In the genomic region with DNA sequence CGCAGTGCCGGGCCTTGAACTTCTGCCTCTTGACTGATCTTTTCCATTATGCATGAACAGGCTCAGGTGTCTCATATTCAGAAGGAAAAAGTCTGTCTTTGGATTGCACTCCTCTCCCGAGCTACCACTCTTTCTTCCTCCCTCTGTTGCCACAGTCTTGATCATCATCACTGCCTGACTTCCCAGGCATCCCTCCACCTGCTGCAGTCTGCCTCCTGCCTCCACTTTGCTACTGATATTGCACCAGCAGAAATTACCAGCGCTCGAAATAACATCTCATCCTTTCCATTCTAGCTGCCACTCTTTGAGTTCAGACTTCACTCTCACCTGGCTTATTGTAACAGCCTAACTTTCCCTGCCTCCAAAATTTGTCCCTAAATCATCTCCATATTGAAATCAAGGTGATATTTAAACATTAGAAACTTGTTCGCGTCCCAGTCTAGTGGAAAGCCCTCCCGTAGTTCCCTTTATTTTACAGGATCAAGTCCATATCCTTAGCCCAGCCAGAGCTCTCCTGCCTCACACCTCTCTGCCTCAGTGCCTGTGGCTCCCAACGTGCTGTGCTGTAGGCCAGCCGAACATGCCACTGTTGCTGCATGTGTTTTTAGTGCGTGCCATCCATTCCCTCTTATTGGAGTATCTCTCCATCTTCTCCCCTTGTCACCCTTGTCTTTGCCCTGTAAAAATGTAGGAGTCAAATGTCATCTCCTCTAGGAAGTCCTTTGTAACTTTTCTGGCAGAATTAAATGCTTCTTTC, we compare ENCODE assay signal across 1 cellular context.
TF ChIP-seq lines count a peak whose summit lies in the region.

No MANE protein-coding gene starts in this region.

TF ChIP-seq in K562, 482 proteins besides CTCF, POLR2A, EP300 and RAD21:
- no peak for TF ChIP-seq DMBX1 (CRISPR knock-in tag; IDR thresholded peaks at IDR 0.05; ENCODE audit: borderline replicate concordance)
- TF ChIP-seq, protein P1, sequence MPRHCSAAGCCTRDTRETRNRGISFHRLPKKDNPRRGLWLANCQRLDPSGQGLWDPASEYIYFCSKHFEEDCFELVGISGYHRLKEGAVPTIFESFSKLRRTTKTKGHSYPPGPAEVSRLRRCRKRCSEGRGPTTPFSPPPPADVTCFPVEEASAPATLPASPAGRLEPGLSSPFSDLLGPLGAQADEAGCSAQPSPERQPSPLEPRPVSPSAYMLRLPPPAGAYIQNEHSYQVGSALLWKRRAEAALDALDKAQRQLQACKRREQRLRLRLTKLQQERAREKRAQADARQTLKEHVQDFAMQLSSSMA (CRISPR knock-in tag; IDR thresholded peaks at IDR 0.05): no peak
- TF ChIP-seq SP1 (CRISPR knock-in tag; IDR thresholded peaks at IDR 0.05): no peak
- peak; percentile 66 for TF ChIP-seq POLR2AphosphoS2 (IDR thresholded peaks at IDR 0.05; ENCODE audit: low read length)
- 0 out of 2 replicates have a peak, but pooled peaks have one; percentile 19 for TF ChIP-seq SUPT5H (IDR thresholded peaks at IDR 0.05)
